ENCODE assay signal across 23 cellular contexts in the genomic region with DNA sequence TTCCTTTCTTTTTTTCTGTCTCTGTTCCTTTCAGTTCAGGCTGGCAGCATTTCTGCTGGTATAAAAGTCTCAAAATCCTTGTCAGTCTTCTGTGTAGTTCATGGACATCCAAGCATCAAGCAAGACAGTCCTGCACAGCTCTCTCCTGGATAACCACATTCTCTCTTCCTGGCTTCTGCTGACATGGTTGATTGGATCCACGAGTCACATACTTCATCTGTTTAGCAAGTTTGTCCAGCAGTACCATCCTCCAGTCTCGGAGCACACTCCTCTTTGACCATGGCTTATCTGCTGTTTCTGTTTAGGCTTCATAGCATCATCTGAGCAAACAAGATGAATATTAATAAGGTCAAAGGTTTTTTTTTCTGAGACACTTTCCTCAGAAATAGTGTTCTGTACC.
"Had no signal": no experiment of that assay in that cellular context is flagged by ENCODE, and none has a peak within 500 bp of the region (broad histone marks: within the 10 kb centered on the region; RNA-seq: fewer than 3 reads in every experiment).

No MANE protein-coding gene starts in this region.

- H3K4me3 ChIP-seq: esophagus squamous epithelium, gastrocnemius medialis, lower lobe of right lung, ovary, prostate gland, right atrium auricular region, thyroid gland, upper lobe of right lung had no signal

- DNase-seq: activated CD4-positive, alpha-beta T cell treated with anti-CD3 and anti-CD28 coated beads for 1 hour; activated CD4-positive, alpha-beta T cell treated with anti-CD3 and anti-CD28 coated beads, Interleukin-2, amount 50 U/mL, for 1 hour; activated CD8-positive, alpha-beta T cell treated with anti-CD3 and anti-CD28 coated beads, Interleukin-2, amount 10 ng/mL, durations not matched to agents 7 days and 5 days; activated gamma-delta T cell treated with Interleukin-2 at 50 U/mL for 16 hours; central memory CD4-positive, alpha-beta T cell; effector memory CD8-positive, alpha-beta T cell; esophagus squamous epithelium; gastrocnemius medialis; head of caudate nucleus; lower lobe of right lung; naive thymus-derived CD4-positive, alpha-beta T cell; ovary; stimulated activated CD4-positive, alpha-beta T cell treated with anti-CD3 and anti-CD28 coated beads, Interleukin-4, amount 100 ng/mL, for 24 hours; stimulated activated naive CD8-positive, alpha-beta T cell treated with anti-CD3 and anti-CD28 coated beads, Interleukin-15, Interleukin-2, amounts not matched to agents 100 U/mL and 50 U/mL, for 24 hours; substantia nigra; thyroid gland; upper lobe of right lung; WERI-Rb-1 had no signal

- ATAC-seq: activated CD8-positive, alpha-beta T cell treated with anti-CD3 and anti-CD28 coated beads, Interleukin-2, amount 10 ng/mL, durations not matched to agents 7 days and 5 days; effector memory CD8-positive, alpha-beta T cell; gastrocnemius medialis; left lobe of liver; lower lobe of right lung; naive thymus-derived CD4-positive, alpha-beta T cell; stimulated activated naive CD8-positive, alpha-beta T cell treated with anti-CD3 and anti-CD28 coated beads, Interleukin-15, Interleukin-2, amounts not matched to agents 100 U/mL and 50 U/mL, for 24 hours; upper lobe of right lung had no signal

- H3K36me3 ChIP-seq: gastrocnemius medialis, ovary, prostate gland, WERI-Rb-1 had no signal

- H3K4me3 Mint-ChIP-seq: activated CD8-positive, alpha-beta T cell treated with anti-CD3 and anti-CD28 coated beads, Interleukin-2, amount 10 ng/mL, durations not matched to agents 7 days and 5 days; activated naive CD4-positive, alpha-beta T cell treated with anti-CD3 and anti-CD28 coated beads, Interleukin-2, amount 50 U/mL, for 24 hours; activated T-helper 1 cell treated with anti-CD3 and anti-CD28 coated beads, Interleukin-12 subunit alpha, Interleukin-12 subunit beta, Interleukin-2, Interleukin-4 antibody, amounts not matched to agents 30 ng/mL and 10 ng/mL and 1 ng/mL, durations not matched to agents 14 hours and 24 hours and 36 hours; effector memory CD8-positive, alpha-beta T cell; naive thymus-derived CD4-positive, alpha-beta T cell had no signal

- H3K27ac Mint-ChIP-seq: activated CD8-positive, alpha-beta T cell treated with anti-CD3 and anti-CD28 coated beads, Interleukin-2, amount 10 ng/mL, durations not matched to agents 7 days and 5 days; activated naive CD4-positive, alpha-beta T cell treated with anti-CD3 and anti-CD28 coated beads, Interleukin-2, amount 50 U/mL, for 24 hours; activated T-helper 1 cell treated with anti-CD3 and anti-CD28 coated beads, Interleukin-12 subunit alpha, Interleukin-12 subunit beta, Interleukin-2, Interleukin-4 antibody, amounts not matched to agents 30 ng/mL and 10 ng/mL and 1 ng/mL, durations not matched to agents 14 hours and 24 hours and 36 hours; effector memory CD8-positive, alpha-beta T cell had no signal

- H3K9me3 ChIP-seq: esophagus squamous epithelium, gastrocnemius medialis, lower lobe of right lung, ovary, prostate gland, right atrium auricular region, thyroid gland, upper lobe of right lung had no signal

- H3K4me1 ChIP-seq: esophagus squamous epithelium, gastrocnemius medialis, lower lobe of right lung, prostate gland, right atrium auricular region, thyroid gland, upper lobe of right lung had no signal

- H3K27ac ChIP-seq: esophagus squamous epithelium, gastrocnemius medialis, lower lobe of right lung, ovary, prostate gland, right atrium auricular region, thyroid gland, upper lobe of right lung, WERI-Rb-1 had no signal

- H3K27me3 ChIP-seq: esophagus squamous epithelium, gastrocnemius medialis, ovary, right atrium auricular region, thyroid gland, upper lobe of right lung had no signal

- H3K27me3 Mint-ChIP-seq: activated naive CD4-positive, alpha-beta T cell treated with anti-CD3 and anti-CD28 coated beads, Interleukin-2, amount 50 U/mL, for 24 hours; effector memory CD8-positive, alpha-beta T cell; naive thymus-derived CD4-positive, alpha-beta T cell had no signal

- H3K9me3 Mint-ChIP-seq: activated naive CD4-positive, alpha-beta T cell treated with anti-CD3 and anti-CD28 coated beads, Interleukin-2, amount 50 U/mL, for 24 hours; activated T-helper 1 cell treated with anti-CD3 and anti-CD28 coated beads, Interleukin-12 subunit alpha, Interleukin-12 subunit beta, Interleukin-2, Interleukin-4 antibody, amounts not matched to agents 30 ng/mL and 10 ng/mL and 1 ng/mL, durations not matched to agents 14 hours and 24 hours and 36 hours; effector memory CD8-positive, alpha-beta T cell; naive thymus-derived CD4-positive, alpha-beta T cell had no signal
